In the genomic region with DNA sequence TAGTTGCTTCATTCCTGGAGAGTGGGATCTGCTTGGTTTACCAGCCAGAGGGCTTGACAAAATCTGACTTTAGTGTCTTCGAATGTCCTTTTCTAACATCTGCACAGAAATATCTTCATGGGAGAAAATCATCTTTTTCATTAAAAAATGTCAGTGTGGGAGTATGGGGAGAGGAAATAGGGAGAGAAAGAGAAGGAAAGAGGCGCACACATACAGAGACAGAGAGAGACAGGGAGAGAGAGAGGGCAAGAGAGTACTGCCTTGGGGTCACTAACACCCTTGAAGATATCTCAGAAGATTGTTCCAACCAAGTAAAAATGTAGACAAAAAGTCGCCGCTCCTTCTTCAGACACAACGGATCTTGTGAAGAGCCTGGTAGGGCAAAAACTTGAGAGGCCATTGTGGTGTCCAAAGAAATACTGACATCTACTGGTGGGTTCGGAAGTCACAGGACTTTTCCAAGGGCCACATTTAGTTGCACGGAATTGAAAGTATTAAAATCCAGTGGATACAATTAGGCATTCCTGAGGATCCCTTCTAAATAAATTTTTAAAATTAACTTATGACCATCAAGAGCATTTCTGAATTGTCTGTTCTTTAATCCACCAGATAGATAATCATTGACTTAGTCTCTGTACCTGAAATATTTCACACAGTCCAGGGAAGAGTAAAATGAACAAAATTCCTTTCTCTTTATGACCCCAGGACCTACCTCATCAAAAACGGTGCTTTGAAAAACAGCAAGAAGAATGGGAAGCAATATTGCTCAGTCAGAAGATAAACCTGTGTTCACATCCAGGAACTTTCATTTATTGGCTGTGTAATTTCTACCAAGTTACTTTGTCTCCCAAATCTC, we compare ENCODE assay signal across 9 cellular contexts.
DNase-seq lines count a peak whose midpoint lies in the region; ATAC-seq and TF ChIP-seq lines count a peak whose summit lies in the region.
"Had no signal": no experiment of that assay in that cellular context is flagged by ENCODE, and none has a peak within 500 bp of the region (broad histone marks: within the 10 kb centered on the region; RNA-seq: fewer than 3 reads in every experiment).

No MANE protein-coding gene starts in this region.

- peaks cover 4% of the 10 kb centered on the region for H3K36me3 Mint-ChIP-seq in nephron (ENCODE audit: low read depth)

- peak; percentile 41 to 69 for DNase-seq in AML-193 (lab: John Stamatoyannopoulos, UW)
- DNase-seq in NT2/D1 (ENCODE audit: low read depth, low spot score) = peak; percentile 44
- peak; percentile 26 for DNase-seq in activated T-cell treated with anti-CD3 and anti-CD28 coated beads, Interleukin-2, amount 50 U/mL, for 1 hour
- DNase-seq in fibroblast of gingiva (ENCODE audit: low read depth) = peak; percentile 75
- peak in 1 of 2 donors; percentile 50 for DNase-seq in tibial artery

- intact Hi-C loops in tibial artery (cut with DNase I; ENCODE audit: low total_unique reads) = loop anchor here (2.0 to 10.0 kb wide), 2 partner anchors 167 to 415 kb away; no protein-coding TSS in a partner anchor

- peak overlapping the region; percentile 45 for H3K9ac ChIP-seq in NT2/D1 (ENCODE audit: insufficient read length, low read depth)

- peak overlapping the region; percentile 18 to 52 (median 36) for H3K27ac Mint-ChIP-seq in nephron
- H3K27ac Mint-ChIP-seq: T-helper 1 cell treated with Interleukin-12 subunit alpha and Interleukin-12 subunit beta and Interleukin-4 antibody, amounts not matched to agents 30 μg/mL and 1 μg/mL, for 36 hours had no signal

- H3K36me3 ChIP-seq in NT2/D1 (ENCODE audit: insufficient read depth, insufficient read length, low read length) (no peaks in the 10 kb centered on the region), tibial artery (no peaks in the 10 kb centered on the region)

- H3K4me1 Mint-ChIP-seq in nephron = peaks cover 15% of the 10 kb centered on the region

- TF ChIP-seq CTCF in nephron (IDR thresholded peaks at IDR 0.05; ENCODE audit: unreplicated experiment in 3 of 3) = peak; percentile 82 to 87 (median 84)
- peak; percentile 82 to 85 for TF ChIP-seq CTCF in tibial artery (IDR thresholded peaks at IDR 0.05)

- no peaks in the 10 kb centered on the region for H3K4me1 ChIP-seq in NT2/D1 (ENCODE audit: insufficient read depth, insufficient read length)
- peaks cover 0 to 7% (median 2%) of the 10 kb centered on the region in 4 donors for H3K4me1 ChIP-seq in tibial artery

- peaks cover 18% of the 10 kb centered on the region for H3K9me3 Mint-ChIP-seq in nephron

- no peaks in the 10 kb centered on the region for H3K27me3 Mint-ChIP-seq in nephron (ENCODE audit: low read depth)

- peaks cover 24% of the 10 kb centered on the region for H3K9me3 ChIP-seq in NT2/D1 (ENCODE audit: insufficient read depth, low read length)
- peaks cover 0 to 10% (median under 1%) of the 10 kb centered on the region in 3 donors for H3K9me3 ChIP-seq in tibial artery

- H3K27me3 ChIP-seq in NT2/D1 (ENCODE audit: insufficient read depth, insufficient read length) (no peaks in the 10 kb centered on the region), tibial artery (no peaks in the 10 kb centered on the region)

- H3K27ac ChIP-seq in tibial artery = peak overlapping the region in 1 of 2 donors; percentile 35

- ATAC-seq in GM18502 (IDR thresholded peaks at IDR 0.05; ENCODE audit: poor library complexity, unreplicated experiment) = peak; percentile 73
- ATAC-seq in HG03342 (IDR thresholded peaks at IDR 0.05; ENCODE audit: unreplicated experiment) = peak; percentile 89

- H3K4me3 Mint-ChIP-seq in nephron = peak overlapping the region; percentile 38 to 43 (median 41)
- H3K4me3 Mint-ChIP-seq: T-helper 1 cell treated with Interleukin-12 subunit alpha and Interleukin-12 subunit beta and Interleukin-4 antibody, amounts not matched to agents 30 μg/mL and 1 μg/mL, for 36 hours had no signal

- H3K4me3 ChIP-seq in NT2/D1 (ENCODE audit: insufficient read length, low read depth) (no peak overlapping the region), tibial artery (peak overlapping the region; percentile 22 to 27)
